22 cellular contexts compared by ENCODE assay signal in the genomic region with DNA sequence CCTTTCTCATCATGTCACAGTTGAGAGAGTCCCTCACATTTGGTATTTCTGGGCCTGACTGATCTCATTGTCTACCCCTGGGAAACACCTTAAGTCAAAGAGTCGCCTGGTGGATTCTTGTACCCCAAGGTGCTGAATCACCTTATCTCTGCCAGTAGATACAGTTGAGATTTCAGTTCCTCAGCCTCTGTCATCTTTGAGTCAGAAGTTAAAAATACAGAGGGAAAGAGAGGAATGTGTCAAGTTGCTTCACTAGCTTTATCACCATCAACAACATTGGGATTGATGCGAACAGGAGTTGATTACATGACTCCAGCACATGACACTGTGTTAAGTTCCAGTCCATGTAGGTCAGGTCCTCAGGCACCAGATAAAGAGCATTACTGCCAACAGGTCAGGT.
DNase-seq lines count a peak whose midpoint lies in the region; ATAC-seq, FAIRE-seq and TF ChIP-seq lines count a peak whose summit lies in the region.
"Had no signal": no experiment of that assay in that cellular context is flagged by ENCODE, and none has a peak within 500 bp of the region (broad histone marks: within the 10 kb centered on the region; RNA-seq: fewer than 3 reads in every experiment).

No MANE protein-coding gene starts in this region.

- no peaks in the 10 kb centered on the region for H4K20me1 ChIP-seq in astrocyte (ENCODE audit: insufficient read depth, low read length)

- H3K9me3 Mint-ChIP-seq in astrocyte (ENCODE audit: unreplicated experiment) = no peaks in the 10 kb centered on the region

- H3K4me3 Mint-ChIP-seq in astrocyte (ENCODE audit: unreplicated experiment) = no peak overlapping the region

- ATAC-seq in GM18868 (IDR thresholded peaks at IDR 0.05; ENCODE audit: unreplicated experiment) (peak; percentile 88), gastrocnemius medialis (peak; percentile 97 to 98), GM19035 (IDR thresholded peaks at IDR 0.05; ENCODE audit: unreplicated experiment) (no peak)

- no peak for TF ChIP-seq POLR2A in gastrocnemius medialis (IDR thresholded peaks at IDR 0.05)

- no peak overlapping the region for H2AFZ ChIP-seq in astrocyte (ENCODE audit: low read depth, low read length)
- H2AFZ ChIP-seq: PC-9 had no signal

- H3K36me3 ChIP-seq in astrocyte (ENCODE audit: insufficient read depth, low read length) (no peaks in the 10 kb centered on the region), gastrocnemius medialis (no peaks in the 10 kb centered on the region)
- H3K36me3 ChIP-seq: BE2C had no signal

- H3K9me3 ChIP-seq in astrocyte (ENCODE audit: insufficient read depth, low read depth, low read length) (no peaks in the 10 kb centered on the region), gastrocnemius medialis (no peaks in the 10 kb centered on the region)
- H3K9me3 ChIP-seq: BE2C had no signal

- intact Hi-C loops in gastrocnemius medialis (cut with DNase I; ENCODE audit: low total_unique reads) = no loop called here
- intact Hi-C loops in posterior vena cava (cut with DNase I) = no loop called here

- TF ChIP-seq CTCF in astrocyte (IDR thresholded peaks at IDR 0.05; ENCODE audit: insufficient read depth, low read depth, low read length) (no peak), gastrocnemius medialis (IDR thresholded peaks at IDR 0.05 in 4 of 5, conservative IDR thresholded peaks at IDR 0.05 in 1 of 5) (no peak)

- FAIRE-seq in astrocyte (lab: Jason Lieb, UNC) = peak; percentile 73
- FAIRE-seq: GM19239, H54, HTR-8/SVneo had no signal

- in situ Hi-C loops in gastrocnemius medialis (cut with MboI; ENCODE audit: low sequenced_read_pairs in 4 of 4) = no loop called here

- no peaks in the 10 kb centered on the region for H3K4me1 ChIP-seq in astrocyte (ENCODE audit: insufficient read depth, low read length)
- H3K4me1 ChIP-seq in gastrocnemius medialis = no peaks in the 10 kb centered on the region
- H3K4me1 ChIP-seq: BE2C had no signal

- no peak overlapping the region for H3K4me2 ChIP-seq in astrocyte (ENCODE audit: low read length)
- H3K4me2 ChIP-seq: PC-9 had no signal

- H3K27me3 ChIP-seq in astrocyte (ENCODE audit: insufficient read depth, low read length) (no peaks in the 10 kb centered on the region), gastrocnemius medialis (no peaks in the 10 kb centered on the region)
- H3K27me3 ChIP-seq: BE2C had no signal

- H3K27ac Mint-ChIP-seq in astrocyte (ENCODE audit: unreplicated experiment) = no peak overlapping the region

- H3K79me2 ChIP-seq in astrocyte (ENCODE audit: insufficient read depth, low read length) = no peaks in the 10 kb centered on the region

- no peaks in the 10 kb centered on the region for H3K27me3 Mint-ChIP-seq in astrocyte (ENCODE audit: low read depth, unreplicated experiment)

- no peak overlapping the region for H3K9ac ChIP-seq in astrocyte (ENCODE audit: low read length)

- H3K27ac ChIP-seq in astrocyte (ENCODE audit: low read depth, low read length) = no peak overlapping the region
- H3K27ac ChIP-seq in gastrocnemius medialis = peak overlapping the region in 3 of 4 donors; percentile 7 to 54 (median 46)
- H3K27ac ChIP-seq: PC-9, RWPE1 had no signal

- DNase-seq in astrocyte (ENCODE audit: low read depth) (no peak), iris pigment epithelial cell (ENCODE audit: low read depth) (peak; percentile 22), gastrocnemius medialis (peak in 1 of 2 donors; percentile 36), posterior vena cava (ENCODE audit: low spot score) (no peak), cortex of kidney (lab: John Stamatoyannopoulos, UW) (no peak)
- DNase-seq in stimulated activated naive CD4-positive, alpha-beta T cell (lab: John Stamatoyannopoulos, UW) = no peak
- DNase-seq: BE2C, KG1, NCI-H1092 treated with DMSO at 0.1 percent for 48 hours, NCI-H1436 treated with DMSO at 0.1 percent for 48 hours, NCI-H1930, NCI-H2227 treated with DMSO at 0.1 percent for 48 hours, NCI-H510A, NCI-H748 treated with DMSO at 0.1 percent for 48 hours, PC-9, SIG-M5 had no signal

- no peaks in the 10 kb centered on the region for H3K36me3 Mint-ChIP-seq in astrocyte (ENCODE audit: low read depth, unreplicated experiment)

- no peaks in the 10 kb centered on the region for H3K4me1 Mint-ChIP-seq in astrocyte (ENCODE audit: low read depth, unreplicated experiment)

- H3K4me3 ChIP-seq in astrocyte (ENCODE audit: insufficient read depth, low read depth, low read length) (no peak overlapping the region), gastrocnemius medialis (no peak overlapping the region)
- H3K4me3 ChIP-seq: PC-9 had no signal
